ENCODE assay signal across 22 cellular contexts in the genomic region with DNA sequence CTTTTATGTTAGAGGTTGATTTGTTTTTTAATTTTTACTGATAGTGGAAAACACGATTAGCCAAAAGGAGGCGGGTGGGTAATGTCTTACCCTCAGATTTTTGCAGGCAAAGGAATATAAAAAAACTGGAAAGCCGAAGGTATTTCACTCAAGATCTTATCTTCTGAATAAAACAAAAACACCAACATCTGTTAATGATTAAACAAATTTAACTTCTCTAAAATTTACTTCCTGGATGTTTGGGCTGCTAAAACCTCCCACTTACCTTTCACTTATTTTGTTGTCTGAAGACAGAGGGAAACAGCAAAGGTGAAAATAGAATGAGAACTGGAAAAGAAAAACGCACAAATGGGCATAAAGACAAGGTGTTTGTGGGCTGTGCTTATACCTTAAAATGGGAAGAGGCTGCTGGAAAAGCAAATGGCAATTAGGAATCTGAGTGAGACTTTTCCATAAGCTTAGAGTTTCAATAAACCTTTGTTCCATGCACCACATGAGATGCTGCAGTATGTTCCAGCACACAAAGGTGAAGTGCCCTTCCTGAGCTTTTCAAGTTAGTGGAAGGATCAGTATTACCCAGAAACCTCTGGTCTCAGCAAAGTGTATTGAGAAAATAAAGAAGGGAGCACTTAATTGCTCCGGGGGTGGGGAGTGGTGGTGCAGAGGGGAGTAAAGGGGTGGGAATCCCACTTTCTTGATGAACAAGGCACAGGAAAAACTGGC.
A peak's percentile ranks its signal among the peaks of the same experiment; 100 is the strongest.
DNase-seq lines count a peak whose midpoint lies in the region; ATAC-seq, FAIRE-seq and TF ChIP-seq lines count a peak whose summit lies in the region.
"Had no signal": no experiment of that assay in that cellular context is flagged by ENCODE, and none has a peak within 500 bp of the region (broad histone marks: within the 10 kb centered on the region; RNA-seq: fewer than 3 reads in every experiment).

No MANE protein-coding gene starts in this region.

- peak overlapping the region; percentile 50 to 74 for H3K27ac ChIP-seq in liver (ENCODE audit: low read depth in 1 of 2, low read length in 2 of 2)
- H3K27ac ChIP-seq in HepG2 (ENCODE audit: extremely low read length, insufficient read depth, low read length), result no peak overlapping the region
- H3K27ac ChIP-seq in duodenal mucosa (ENCODE audit: low read depth, low read length), result no peak overlapping the region
- no peak overlapping the region for H3K27ac ChIP-seq in CD4-positive, alpha-beta T cell (ENCODE audit: low read depth, low read length)
- H3K27ac ChIP-seq: coronary artery, epithelial cell of prostate, neutrophil, upper lobe of left lung had no signal

- BruUV-seq in HepG2 (replicated peaks; lab: Mats Ljungman, UMichigan), result no TSS peak

- no peaks in the 10 kb centered on the region for H3K9me3 ChIP-seq in liver (ENCODE audit: control insufficient read depth in 4 of 4, low read length in 3 of 4)
- H3K9me3 ChIP-seq in HepG2 (ENCODE audit: low read length), result no peaks in the 10 kb centered on the region
- no peaks in the 10 kb centered on the region for H3K9me3 ChIP-seq in duodenal mucosa (ENCODE audit: control insufficient read depth in 1 of 2, low read length in 2 of 2)
- H3K9me3 ChIP-seq in CD4-positive, alpha-beta T cell (ENCODE audit: control insufficient read depth, low read length), result no peaks in the 10 kb centered on the region
- H3K9me3 ChIP-seq: gastrocnemius medialis, neutrophil, upper lobe of left lung had no signal

- TF ChIP-seq RAD21 in liver (IDR thresholded peaks at IDR 0.05) (no peak), HepG2 (CRISPR knock-in tag; IDR thresholded peaks at IDR 0.05) (no peak)

- ATAC-seq in HepG2, result no peak
- ATAC-seq in CD4-positive, alpha-beta T cell (ENCODE audit: poor library complexity), result no peak
- ATAC-seq: right cardiac atrium; stimulated activated naive CD8-positive, alpha-beta T cell treated with anti-CD3 and anti-CD28 coated beads, Interleukin-15, Interleukin-2, amounts not matched to agents 100 U/mL and 50 U/mL, for 24 hours had no signal

- H3K36me3 ChIP-seq in liver (ENCODE audit: control insufficient read depth in 4 of 4, insufficient read depth in 3 of 4, low read depth in 1 of 4, low read length in 3 of 4) (no peaks in the 10 kb centered on the region), HepG2 (replicated peaks in 1 of 2; ENCODE audit: control insufficient read depth in 1 of 2, insufficient read depth in 2 of 2, low read length in 2 of 2) (no peaks in the 10 kb centered on the region), duodenal mucosa (ENCODE audit: control insufficient read depth in 1 of 2, insufficient read depth in 2 of 2, low read length in 2 of 2) (no peaks in the 10 kb centered on the region)
- H3K36me3 ChIP-seq: gastrocnemius medialis, neutrophil, upper lobe of left lung had no signal

- H3K9ac ChIP-seq in liver (ENCODE audit: low read depth in 1 of 2, low read length in 2 of 2) (peak overlapping the region in 1 of 2 donors; percentile 53), HepG2 (ENCODE audit: insufficient read depth, low read depth, low read length) (no peak overlapping the region), duodenal mucosa (ENCODE audit: low read depth in 1 of 2, low read length in 2 of 2) (no peak overlapping the region)

- no peak overlapping the region for H3K4me3 Mint-ChIP-seq in mesothelial cell of epicardium
- no peak overlapping the region for H3K4me3 Mint-ChIP-seq in CD4-positive, alpha-beta T cell
- H3K4me3 Mint-ChIP-seq in activated T-cell treated with anti-CD3 and anti-CD28 coated beads, Interleukin-2, amount 50 U/mL, for 24 hours, result no peak overlapping the region
- H3K4me3 Mint-ChIP-seq: activated B cell treated with CpG ODN at 0.5 μM for 24 hours; CD4-positive, alpha-beta memory T cell; T-helper 1 cell treated with Interleukin-12 subunit alpha and Interleukin-12 subunit beta and Interleukin-4 antibody, amounts not matched to agents 30 μg/mL and 1 μg/mL, for 36 hours had no signal

- peaks cover 56% of the 10 kb centered on the region for H3K4me1 Mint-ChIP-seq in mesothelial cell of epicardium
- no peaks in the 10 kb centered on the region for H3K4me1 Mint-ChIP-seq in CD4-positive, alpha-beta T cell (ENCODE audit: low read depth)
- H3K4me1 Mint-ChIP-seq in activated T-cell treated with anti-CD3 and anti-CD28 coated beads, Interleukin-2, amount 50 U/mL, for 24 hours (ENCODE audit: low read depth), result no peaks in the 10 kb centered on the region
- H3K4me1 Mint-ChIP-seq: activated B cell treated with CpG ODN at 0.5 μM for 24 hours; CD4-positive, alpha-beta memory T cell had no signal

- CTCF ChIA-PET in HepG2 (lab: Yijun Ruan, JAX; ENCODE audit: low intra/inter-chr PET ratio, low total read pairs), result no interaction called here
- CTCF ChIA-PET in CD4-positive, alpha-beta T cell (lab: Charles Lee), result no interaction called here

- no peak overlapping the region for H3K4me2 ChIP-seq in HepG2 (ENCODE audit: low read depth, low read length)

- no peaks in the 10 kb centered on the region for H4K20me1 ChIP-seq in HepG2 (ENCODE audit: insufficient read depth, low read length)

- 40% methylated on average over 5 of the region's 5 CpGs for WGBS in liver
- whole genome bisulfite sequencing in HepG2 (ENCODE audit: low lambda C conversion rate), result 16% methylated on average over 5 of the region's 5 CpGs

- FAIRE-seq in HepG2 (lab: Jason Lieb, UNC), result no peak

- H3K27me3 ChIP-seq in liver (ENCODE audit: control insufficient read depth in 4 of 4, insufficient read depth in 4 of 4, low read length in 3 of 4), result no peaks in the 10 kb centered on the region
- H3K27me3 ChIP-seq in HepG2 (ENCODE audit: control insufficient read depth in 1 of 2, insufficient read depth in 2 of 2, low read length in 2 of 2), result no peaks in the 10 kb centered on the region; a peak in 1 of 5 replicates
- H3K27me3 ChIP-seq in duodenal mucosa (ENCODE audit: control insufficient read depth in 1 of 2, insufficient read depth in 2 of 2, low read length in 2 of 2), result no peaks in the 10 kb centered on the region
- H3K27me3 ChIP-seq in CD4-positive, alpha-beta T cell (ENCODE audit: control insufficient read depth, insufficient read depth, low read length), result no peaks in the 10 kb centered on the region
- H3K27me3 ChIP-seq: gastrocnemius medialis, neutrophil, upper lobe of left lung had no signal

- TF ChIP-seq CTCF in liver (IDR thresholded peaks at IDR 0.05; ENCODE audit: low read depth, low read length, missing input control) (no peak), HepG2 (CRISPR knock-in tag; IDR thresholded peaks at IDR 0.05) (no peak), mesothelial cell of epicardium (IDR thresholded peaks at IDR 0.05; ENCODE audit: unreplicated experiment) (no peak)
- TF ChIP-seq CTCF in CD4-positive, alpha-beta T cell (IDR thresholded peaks at IDR 0.05), result no peak

- H3K9me3 Mint-ChIP-seq in mesothelial cell of epicardium, result no peaks in the 10 kb centered on the region
- no peaks in the 10 kb centered on the region for H3K9me3 Mint-ChIP-seq in CD4-positive, alpha-beta T cell
- no peaks in the 10 kb centered on the region for H3K9me3 Mint-ChIP-seq in activated T-cell treated with anti-CD3 and anti-CD28 coated beads, Interleukin-2, amount 50 U/mL, for 24 hours
- H3K9me3 Mint-ChIP-seq: activated B cell treated with CpG ODN at 0.5 μM for 24 hours; T-helper 1 cell treated with Interleukin-12 subunit alpha and Interleukin-12 subunit beta and Interleukin-4 antibody, amounts not matched to agents 30 μg/mL and 1 μg/mL, for 36 hours had no signal

- H3K4me3 ChIP-seq in liver (ENCODE audit: low read depth in 1 of 3, low read length in 3 of 3) (peak overlapping the region in 2 of 3 donors; percentile 26 to 35), HepG2 (replicated peaks in 1 of 3; ENCODE audit: insufficient read depth in 1 of 3, low read depth in 2 of 3, low read length in 3 of 3) (no peak overlapping the region), duodenal mucosa (ENCODE audit: low read depth in 1 of 2, low read length in 2 of 2) (peak overlapping the region; percentile 23 to 41)
- H3K4me3 ChIP-seq: coronary artery, upper lobe of left lung had no signal

- no peak for TF ChIP-seq EP300 in HepG2 (IDR thresholded peaks at IDR 0.05; ENCODE audit: low read depth in 2 of 2, low read length in 2 of 2)
- no peak for TF ChIP-seq EP300 in HepG2 (CRISPR knock-in tag; IDR thresholded peaks at IDR 0.05; ENCODE audit: borderline replicate concordance)

- no peak for DNase-seq in HepG2 (ENCODE audit: low spot score)
- no peak for DNase-seq in mesothelial cell of epicardium (ENCODE audit: low spot score in 2 of 2, unreplicated experiment in 2 of 2)
- no peak for DNase-seq in T-helper 1 cell
- DNase-seq in CD4-positive, alpha-beta T cell, result no peak
- no peak for DNase-seq in H4 (ENCODE audit: low spot score)
- no peak for DNase-seq in activated T-cell treated with anti-CD3 and anti-CD28 coated beads, Interleukin-2, amount 50 U/mL, for 24 hours
- DNase-seq: activated B cell treated with CpG ODN at 0.5 μM for 24 hours; activated gamma-delta T cell treated with Interleukin-2 at 50 U/mL for 16 hours; CD4-positive, alpha-beta memory T cell; gastrocnemius medialis; mammary epithelial cell; NCI-H1417 treated with DMSO at 0.1 percent for 48 hours; right cardiac atrium; SHP77; stimulated activated naive CD8-positive, alpha-beta T cell treated with anti-CD3 and anti-CD28 coated beads, Interleukin-15, Interleukin-2, amounts not matched to agents 100 U/mL and 50 U/mL, for 24 hours; upper lobe of left lung had no signal

- H3K27me3 Mint-ChIP-seq in mesothelial cell of epicardium (ENCODE audit: low read depth), result no peaks in the 10 kb centered on the region
- H3K27me3 Mint-ChIP-seq in CD4-positive, alpha-beta T cell, result no peaks in the 10 kb centered on the region
- no peaks in the 10 kb centered on the region for H3K27me3 Mint-ChIP-seq in activated T-cell treated with anti-CD3 and anti-CD28 coated beads, Interleukin-2, amount 50 U/mL, for 24 hours
- H3K27me3 Mint-ChIP-seq: activated B cell treated with CpG ODN at 0.5 μM for 24 hours; CD4-positive, alpha-beta memory T cell had no signal

- peak overlapping the region; percentile 55 for H3K27ac Mint-ChIP-seq in mesothelial cell of epicardium
- no peak overlapping the region for H3K27ac Mint-ChIP-seq in CD4-positive, alpha-beta T cell
- H3K27ac Mint-ChIP-seq in activated T-cell treated with anti-CD3 and anti-CD28 coated beads, Interleukin-2, amount 50 U/mL, for 24 hours, result no peak overlapping the region
- H3K27ac Mint-ChIP-seq: activated B cell treated with CpG ODN at 0.5 μM for 24 hours; CD4-positive, alpha-beta memory T cell; T-helper 1 cell treated with Interleukin-12 subunit alpha and Interleukin-12 subunit beta and Interleukin-4 antibody, amounts not matched to agents 30 μg/mL and 1 μg/mL, for 36 hours had no signal

- POLR2A ChIA-PET in HepG2 (lab: Yijun Ruan, JAX), result no interaction called here
- POLR2A ChIA-PET in CD4-positive, alpha-beta T cell (lab: Charles Lee), result no interaction called here

- intact Hi-C loops in HepG2 (cut with micrococcal nuclease; ENCODE audit: unreplicated experiment), result no loop called here
- intact Hi-C loops in CD4-positive, alpha-beta T cell (cut with DNase I, micrococcal nuclease), result no loop called here

- H3K36me3 Mint-ChIP-seq in mesothelial cell of epicardium, result no peaks in the 10 kb centered on the region
- no peaks in the 10 kb centered on the region for H3K36me3 Mint-ChIP-seq in CD4-positive, alpha-beta T cell (ENCODE audit: low read depth)
- no peaks in the 10 kb centered on the region for H3K36me3 Mint-ChIP-seq in activated T-cell treated with anti-CD3 and anti-CD28 coated beads, Interleukin-2, amount 50 U/mL, for 24 hours (ENCODE audit: low read depth)
- H3K36me3 Mint-ChIP-seq: CD4-positive, alpha-beta memory T cell had no signal

- no peak overlapping the region for H2AFZ ChIP-seq in HepG2 (ENCODE audit: low read length)

- H3K4me1 ChIP-seq in liver (ENCODE audit: control insufficient read depth in 4 of 4, insufficient read depth in 4 of 4, low read length in 3 of 4) (peaks cover 0 to 16% (median 6%) of the 10 kb centered on the region in 4 donors), HepG2 (ENCODE audit: insufficient read depth, low read length) (no peaks in the 10 kb centered on the region), duodenal mucosa (ENCODE audit: control insufficient read depth in 1 of 2, insufficient read depth in 2 of 2, low read length in 2 of 2) (peaks cover 9 to 28% of the 10 kb centered on the region in 2 donors)

- TF ChIP-seq POLR2A in HepG2 (IDR thresholded peaks at IDR 0.05; ENCODE audit: insufficient read depth in 1 of 2, low read depth in 2 of 2, low read length in 2 of 2), result no peak

- in situ Hi-C loops in HepG2 (cut with HindIII; ENCODE audit: extremely low pct_ligation_motif_present, low pct_unique_long_range_greater_than_20kb), result no loop called here

- H3K79me2 ChIP-seq in HepG2 (ENCODE audit: insufficient read depth, low read length), result no peaks in the 10 kb centered on the region

Comparison
In these comparisons a context has a peak if more than half of its experiments do, and no peak if none do; other contexts are left out.
1. H3K27ac ChIP-seq: peak in liver (2 of 2); none in HepG2 (single experiment), duodenal mucosa (single experiment) and CD4-positive, alpha-beta T cell (single experiment).
2. H3K4me3 ChIP-seq: peak in liver (2 of 3) and duodenal mucosa (2 of 2); none in HepG2 (0 of 3).